Comparison of ENCODE assay signal across 14 cellular contexts in genomic region chr16:85839681-85840240, GRCh38.
"Had no signal": no experiment of that assay in that cellular context is flagged by ENCODE, and none has a peak within 500 bp of the region (broad histone marks: within the 10 kb centered on the region; RNA-seq: fewer than 3 reads in every experiment).

No MANE protein-coding gene starts in this region.

- H3K27me3 ChIP-seq: right lobe of liver had no signal

- H3K4me2 ChIP-seq: smooth muscle cell had no signal

- H3K4me3 ChIP-seq: dorsolateral prefrontal cortex, pancreas, right lobe of liver, smooth muscle cell had no signal

- H3K9me3 Mint-ChIP-seq: endodermal cell had no signal

- H3K4me1 Mint-ChIP-seq: activated CD8-positive, alpha-beta memory T cell treated with anti-CD3 and anti-CD28 coated beads, Interleukin-2, amount 10 ng/mL, durations not matched to agents 7 days and 5 days; endodermal cell had no signal

- H3K4me3 Mint-ChIP-seq: activated CD8-positive, alpha-beta memory T cell treated with anti-CD3 and anti-CD28 coated beads, Interleukin-2, amount 10 ng/mL, durations not matched to agents 7 days and 5 days; activated naive CD8-positive, alpha-beta T cell; endodermal cell; naive thymus-derived CD8-positive, alpha-beta T cell had no signal

- H3K27ac ChIP-seq: dorsolateral prefrontal cortex, epithelial cell of prostate, pancreas, right lobe of liver had no signal

- FAIRE-seq: pancreas, TTC549 had no signal

- H3K4me1 ChIP-seq: pancreas, right lobe of liver had no signal

- DNase-seq: activated CD4-positive, alpha-beta T cell treated with anti-CD3 and anti-CD28 coated beads, Interleukin-2, amount 50 U/mL, for 4 hours; activated CD8-positive, alpha-beta memory T cell treated with anti-CD3 and anti-CD28 coated beads, Interleukin-2, amount 10 ng/mL, durations not matched to agents 7 days and 5 days; amniotic stem cell; endodermal cell; foreskin fibroblast; naive thymus-derived CD8-positive, alpha-beta T cell; stimulated activated CD4-positive, alpha-beta T cell treated with anti-CD3 and anti-CD28 coated beads, Interleukin-4, amount 100 ng/mL, for 1 hour had no signal

- H3K9me3 ChIP-seq: pancreas, right lobe of liver had no signal

- H3K36me3 ChIP-seq: pancreas, right lobe of liver had no signal

- ATAC-seq: activated CD8-positive, alpha-beta memory T cell treated with anti-CD3 and anti-CD28 coated beads, Interleukin-2, amount 10 ng/mL, durations not matched to agents 7 days and 5 days; naive thymus-derived CD8-positive, alpha-beta T cell; pancreas had no signal

- H3K27ac Mint-ChIP-seq: activated CD8-positive, alpha-beta memory T cell treated with anti-CD3 and anti-CD28 coated beads, Interleukin-2, amount 10 ng/mL, durations not matched to agents 7 days and 5 days; activated naive CD8-positive, alpha-beta T cell; endodermal cell; naive thymus-derived CD8-positive, alpha-beta T cell had no signal
